ENCODE assay signal across 1 cellular context in the genomic region with DNA sequence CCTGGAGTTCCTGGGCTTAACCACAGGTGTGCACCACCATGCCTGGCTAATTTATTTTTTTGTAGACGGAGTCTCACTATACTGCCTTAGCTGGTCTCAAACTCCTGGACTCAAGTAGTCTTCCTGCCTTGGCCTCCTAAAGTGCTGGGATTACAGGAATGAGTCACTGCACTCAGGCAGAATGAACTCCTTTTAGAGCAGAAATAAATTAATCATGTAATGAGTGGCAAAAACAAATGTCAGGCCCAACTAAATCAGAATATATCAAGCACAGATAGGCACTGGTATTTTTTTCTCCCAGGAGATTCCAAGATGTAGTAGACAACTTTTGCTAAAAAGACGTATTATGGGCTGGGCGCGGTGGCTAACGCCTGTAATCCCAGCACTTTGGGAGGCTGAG.
A peak's percentile ranks its signal among the peaks of the same experiment; 100 is the strongest.
TF ChIP-seq lines count a peak whose summit lies in the region.

No MANE protein-coding gene starts in this region.

TF ChIP-seq in endothelial cell of umbilical vein, 7 proteins besides CTCF, POLR2A, EP300 and RAD21:
- TF ChIP-seq MYC (IDR thresholded peaks at IDR 0.05; ENCODE audit: low read depth, low read length), result no peak
- no peak for TF ChIP-seq EZH2 (IDR thresholded peaks at IDR 0.05; ENCODE audit: borderline replicate concordance, low read depth, low read length, severe bottlenecking)
- TF ChIP-seq FOS (IDR thresholded peaks at IDR 0.05; ENCODE audit: borderline replicate concordance, insufficient read depth, low read length), result peak; percentile 16
- no peak for TF ChIP-seq GATA2 (IDR thresholded peaks at IDR 0.05; ENCODE audit: insufficient read depth, insufficient read length, low read depth, low read length)
- TF ChIP-seq MAX (IDR thresholded peaks at IDR 0.05; ENCODE audit: insufficient read depth, insufficient read length), result no peak
- no peak for TF ChIP-seq JUN (IDR thresholded peaks at IDR 0.05; ENCODE audit: borderline replicate concordance, insufficient read depth, insufficient read length, low read depth)
- TF ChIP-seq POLR2AphosphoS5 (IDR thresholded peaks at IDR 0.05; ENCODE audit: insufficient read depth, low read depth, low read length), result no peak
